In genomic region chr4:36043901-36044300, GRCh38 we compare ENCODE assay signal across 15 cellular contexts.
DNase-seq lines count a peak whose midpoint lies in the region; ATAC-seq and TF ChIP-seq lines count a peak whose summit lies in the region.
"Had no signal": no experiment of that assay in that cellular context is flagged by ENCODE, and none has a peak within 500 bp of the region (broad histone marks: within the 10 kb centered on the region; RNA-seq: fewer than 3 reads in every experiment).

No MANE protein-coding gene starts in this region.

- no peak overlapping the region for H3K27ac ChIP-seq in mesenchymal stem cell (ENCODE audit: low read length, poor library complexity, severe bottlenecking)
- H3K27ac ChIP-seq: A549, C4-2B had no signal

- H3K27me3 ChIP-seq in mesenchymal stem cell (ENCODE audit: control insufficient read depth in 1 of 2, insufficient read depth in 1 of 2, low read length in 2 of 2), result no peaks in the 10 kb centered on the region
- H3K27me3 ChIP-seq: BE2C had no signal

- no peaks in the 10 kb centered on the region for H3K79me1 ChIP-seq in mesenchymal stem cell (replicated peaks; ENCODE audit: low read length, poor library complexity, severe bottlenecking)

- no peaks in the 10 kb centered on the region for H3K9me3 ChIP-seq in mesenchymal stem cell (ENCODE audit: control insufficient read depth, low read length)
- H3K9me3 ChIP-seq: A549, BE2C had no signal

- H3K4me3 Mint-ChIP-seq in activated naive CD8-positive, alpha-beta T cell treated with anti-CD3 and anti-CD28 coated beads, Interleukin-2, amount 50 U/mL, for 24 hours, result no peak overlapping the region
- H3K4me3 Mint-ChIP-seq: CD4-positive, alpha-beta memory T cell; HFFc6 had no signal

- H3K27me3 Mint-ChIP-seq in activated naive CD8-positive, alpha-beta T cell treated with anti-CD3 and anti-CD28 coated beads, Interleukin-2, amount 50 U/mL, for 24 hours, result no peaks in the 10 kb centered on the region
- H3K27me3 Mint-ChIP-seq: CD4-positive, alpha-beta memory T cell; IgD-negative memory B cell had no signal

- no peak overlapping the region for H2BK12ac ChIP-seq in mesenchymal stem cell (ENCODE audit: low read length in 2 of 2)

- no peak overlapping the region for H3K18ac ChIP-seq in mesenchymal stem cell (ENCODE audit: low read depth in 1 of 2, low read length in 2 of 2)

- H3K4me3 ChIP-seq in astrocyte of the spinal cord (ENCODE audit: low read depth, low read length), result no peak overlapping the region
- H3K4me3 ChIP-seq in mesenchymal stem cell (ENCODE audit: insufficient read depth in 1 of 2, low read depth in 1 of 2, low read length in 2 of 2), result no peak overlapping the region
- H3K4me3 ChIP-seq: A549 had no signal

- no peak overlapping the region for H2BK15ac ChIP-seq in mesenchymal stem cell (ENCODE audit: low read depth, poor library complexity, severe bottlenecking)

- in situ Hi-C loops in astrocyte of the spinal cord (cut with HindIII; ENCODE audit: low sequenced_read_pairs), result no loop called here

- DNase-seq in ELR (ENCODE audit: low read depth) (peak; percentile 82), HT1080 (ENCODE audit: low read depth) (peak; percentile 17), astrocyte of the spinal cord (ENCODE audit: low read depth, low spot score) (peak; percentile 11), mesenchymal stem cell (peak; percentile 86)
- DNase-seq in stimulated activated naive CD4-positive, alpha-beta T cell (lab: John Stamatoyannopoulos, UW), result no peak
- DNase-seq in activated naive CD8-positive, alpha-beta T cell treated with anti-CD3 and anti-CD28 coated beads, Interleukin-2, amount 50 U/mL, for 24 hours, result no peak
- DNase-seq: BE2C; CD4-positive, alpha-beta memory T cell; DMS79; HCEC 1CT; HFFc6 had no signal

- H3K14ac ChIP-seq in mesenchymal stem cell (ENCODE audit: low read length in 2 of 2), result no peak overlapping the region

- H3K4ac ChIP-seq in mesenchymal stem cell (ENCODE audit: low read depth in 1 of 2, low read length in 2 of 2), result no peak overlapping the region

- H2AK5ac ChIP-seq in mesenchymal stem cell (ENCODE audit: low read length, severe bottlenecking), result no peak overlapping the region

- no peak overlapping the region for H3K4me2 ChIP-seq in mesenchymal stem cell (ENCODE audit: low read length, poor library complexity, severe bottlenecking)
- H3K4me2 ChIP-seq: A549 had no signal

- H3K36me3 ChIP-seq in mesenchymal stem cell (ENCODE audit: control insufficient read depth in 1 of 2, insufficient read depth in 2 of 2, low read depth in 1 of 2, low read length in 2 of 2), result no peaks in the 10 kb centered on the region
- H3K36me3 ChIP-seq: BE2C had no signal

- no peak overlapping the region for H4K8ac ChIP-seq in mesenchymal stem cell (ENCODE audit: low read length)

- no peaks in the 10 kb centered on the region for H3K4me1 ChIP-seq in mesenchymal stem cell (ENCODE audit: control insufficient read depth, insufficient read depth, low read depth, low read length)
- H3K4me1 ChIP-seq: A549, BE2C had no signal

- no peak overlapping the region for H2AFZ ChIP-seq in mesenchymal stem cell (ENCODE audit: low read depth, low read length)

- no peak overlapping the region for H2BK5ac ChIP-seq in mesenchymal stem cell (ENCODE audit: low read depth, low read length, poor library complexity, severe bottlenecking)

- no peak overlapping the region for H4K91ac ChIP-seq in mesenchymal stem cell (ENCODE audit: low read length)

- no peaks in the 10 kb centered on the region for H3K4me1 Mint-ChIP-seq in activated naive CD8-positive, alpha-beta T cell treated with anti-CD3 and anti-CD28 coated beads, Interleukin-2, amount 50 U/mL, for 24 hours

- WGBS in mesenchymal stem cell, result 14% methylated on average over 6 of the region's 6 CpGs

- ATAC-seq in HG03159 (IDR thresholded peaks at IDR 0.05; ENCODE audit: unreplicated experiment), result no peak
- ATAC-seq in activated naive CD8-positive, alpha-beta T cell treated with anti-CD3 and anti-CD28 coated beads, Interleukin-2, amount 50 U/mL, for 24 hours, result no peak
- ATAC-seq: A549 had no signal

- H3K9ac ChIP-seq in mesenchymal stem cell (ENCODE audit: low read length), result no peak overlapping the region

- H3K23ac ChIP-seq in mesenchymal stem cell (ENCODE audit: low read length in 2 of 2), result no peak overlapping the region

- H2BK120ac ChIP-seq in mesenchymal stem cell (ENCODE audit: low read depth, low read length), result no peak overlapping the region

- no peaks in the 10 kb centered on the region for H3K36me3 Mint-ChIP-seq in activated naive CD8-positive, alpha-beta T cell treated with anti-CD3 and anti-CD28 coated beads, Interleukin-2, amount 50 U/mL, for 24 hours (ENCODE audit: low read depth)

- H3K9me3 Mint-ChIP-seq in activated naive CD8-positive, alpha-beta T cell treated with anti-CD3 and anti-CD28 coated beads, Interleukin-2, amount 50 U/mL, for 24 hours, result no peaks in the 10 kb centered on the region

- TF ChIP-seq CTCF in astrocyte of the spinal cord (IDR thresholded peaks at IDR 0.05; ENCODE audit: low read depth, low read length), result no peak

- H3K27ac Mint-ChIP-seq in activated naive CD8-positive, alpha-beta T cell treated with anti-CD3 and anti-CD28 coated beads, Interleukin-2, amount 50 U/mL, for 24 hours, result no peak overlapping the region
- H3K27ac Mint-ChIP-seq: CD4-positive, alpha-beta memory T cell; HFFc6; IgD-negative memory B cell had no signal

Comparison
In these comparisons a context has a peak if more than half of its experiments do, and no peak if none do; other contexts are left out.
1. DNase-seq: peak in ELR (single experiment), HT1080 (single experiment), astrocyte of the spinal cord (single experiment) and mesenchymal stem cell (single experiment); none in stimulated activated naive CD4-positive, alpha-beta T cell (0 of 6) and activated naive CD8-positive, alpha-beta T cell treated with anti-CD3 and anti-CD28 coated beads, Interleukin-2, amount 50 U/mL, for 24 hours (single experiment).